Comparison of ENCODE assay signal across 9 cellular contexts in genomic region chr17:40564883-40565744, GRCh38. TPM values are rescaled to one million over a fixed set of nuclear protein-coding genes. Genes with fewer than 3 reads are reported as not detected.
DNase-seq lines count a peak whose midpoint lies in the region; ATAC-seq, FAIRE-seq and TF ChIP-seq lines count a peak whose summit lies in the region.
"Had no signal": no experiment of that assay in that cellular context is flagged by ENCODE, and none has a peak within 500 bp of the region (broad histone marks: within the 10 kb centered on the region; RNA-seq: fewer than 3 reads in every experiment).

Gene CCR7, minus strand, starts transcription at chr17:40565472. Its CDS starts 63 bp downstream, at chr17:40565409.

- no peak for TF ChIP-seq CTCF in chondrocyte (IDR thresholded peaks at IDR 0.05)

- FAIRE-seq in GM19239 (lab: Jason Lieb, UNC) = peak; percentile 66

- H3K36me3 Mint-ChIP-seq in chondrocyte (ENCODE audit: low read depth) = peaks cover 1% of the 10 kb centered on the region

- DNase-seq in GM19239 (ENCODE audit: insufficient read length, low spot score) (no peak), chondrocyte (ENCODE audit: low spot score) (peak; percentile 58), NCI-H1436 (lab: John Stamatoyannopoulos, UW) (no peak), SKM-1 (lab: John Stamatoyannopoulos, UW; ENCODE audit: unreplicated experiment) (no peak), midbrain (lab: John Stamatoyannopoulos, UW) (no peak)
- peak; percentile 74 to 79 for DNase-seq in activated CD4-positive, alpha-beta T cell treated with anti-CD3 and anti-CD28 coated beads for 4 hours
- peak; percentile 72 to 74 for DNase-seq in stimulated activated CD8-positive, alpha-beta memory T cell treated with anti-CD3 and anti-CD28 coated beads, Interleukin-2, amount 100 ng/mL, for 1 hour (ENCODE audit: low read depth in 2 of 2)

- H3K27me3 Mint-ChIP-seq in chondrocyte (ENCODE audit: low read depth) = peaks cover 11% of the 10 kb centered on the region

- ATAC-seq in GM21576 (IDR thresholded peaks at IDR 0.05; ENCODE audit: unreplicated experiment) = no peak

- no peak within 1 kb of the TSS for H3K27ac Mint-ChIP-seq in chondrocyte (ENCODE audit: unreplicated experiment)

- no peak within 1 kb of the TSS for H3K4me3 Mint-ChIP-seq in chondrocyte (ENCODE audit: unreplicated experiment)

- H3K9me3 Mint-ChIP-seq in chondrocyte (ENCODE audit: low read depth) = peaks cover 11% of the 10 kb centered on the region

- peaks cover 11% of the 10 kb centered on the region for H3K4me1 Mint-ChIP-seq in chondrocyte (ENCODE audit: low read depth)

RNA-seq across cellular contexts. Expression of gene CCR7, which starts in this region (rescaled TPM):
- total RNA-seq in chondrocyte = not detected in 3 replicates
- total RNA-seq: NCI-H460 had no signal

Comparison
In these comparisons a context has a peak if more than half of its experiments do, and no peak if none do; other contexts are left out.
1. Peak in DNase-seq in chondrocyte; RNA of the gene not detected or under 1 TPM.
2. DNase-seq: peak in activated CD4-positive, alpha-beta T cell treated with anti-CD3 and anti-CD28 coated beads for 4 hours (2 of 2) and stimulated activated CD8-positive, alpha-beta memory T cell treated with anti-CD3 and anti-CD28 coated beads, Interleukin-2, amount 100 ng/mL, for 1 hour (2 of 2); none in GM19239 (single experiment), NCI-H1436 (single experiment), SKM-1 (single experiment) and midbrain (single experiment).